In genomic region chr2:162318280-162319222, GRCh38 we compare ENCODE assay signal across 8 cellular contexts. TPM values are rescaled to one million over a fixed set of nuclear protein-coding genes. Genes with fewer than 3 reads are reported as not detected.
A peak's percentile ranks its signal among the peaks of the same experiment; 100 is the strongest.
DNase-seq lines count a peak whose midpoint lies in the region; ATAC-seq and TF ChIP-seq lines count a peak whose summit lies in the region.

Gene IFIH1, minus strand, starts transcription at chr2:162318684. Its CDS starts 377 bp downstream, at chr2:162318307.

- H3K36me3 Mint-ChIP-seq in activated CD4-positive, alpha-beta T cell treated with anti-CD3 and anti-CD28 coated beads, Interleukin-2, amount 10 ng/mL, durations not matched to agents 24 days and 14 days (ENCODE audit: low read depth), result peaks cover 17% of the 10 kb centered on the region

- peak within 1 kb of the TSS; percentile 92 to 96 for H3K9ac ChIP-seq in colonic mucosa (ENCODE audit: low read depth in 2 of 2, low read length in 2 of 2)

- peak within 1 kb of the TSS; percentile 93 for H3K27ac Mint-ChIP-seq in activated CD4-positive, alpha-beta T cell treated with anti-CD3 and anti-CD28 coated beads, Interleukin-2, amount 10 ng/mL, durations not matched to agents 24 days and 14 days

- H3K27ac ChIP-seq in colonic mucosa, result peak within 1 kb of the TSS; percentile 90

- intact Hi-C loops in activated CD4-positive, alpha-beta T cell treated with anti-CD3 and anti-CD28 coated beads, Interleukin-2, amount 10 ng/mL, durations not matched to agents 24 days and 14 days (cut with micrococcal nuclease), result loop anchor here (1.0 to 5.0 kb wide), 8 partner anchors 8 to 1010 kb away; partner anchors contain the start of genes DPP4, GCA and PSMD14
- intact Hi-C loops in colonic mucosa (cut with DNase I), result no loop called here
- intact Hi-C loops in left colon (cut with DNase I, micrococcal nuclease), result no loop called here

- DNase-seq in AG08396 (ENCODE audit: low spot score), result peak; percentile 89
- peak; percentile 69 for DNase-seq in NCI-H345 treated with DMSO at 0.1 percent for 48 hours (lab: John Stamatoyannopoulos, UW; ENCODE audit: unreplicated experiment)
- peak; percentile 95 for DNase-seq in activated CD4-positive, alpha-beta T cell treated with anti-CD3 and anti-CD28 coated beads, Interleukin-2, amount 10 ng/mL, durations not matched to agents 24 days and 14 days
- DNase-seq in colonic mucosa, result peak; percentile 92
- peak; percentile 88 to 89 for DNase-seq in left colon
- peak; percentile 80 for DNase-seq in stimulated activated CD4-positive, alpha-beta T cell treated with anti-CD3 and anti-CD28 coated beads, Interleukin-1b, Interleukin-23, amount 100 ng/mL, for 48 hours

- H3K4me3 ChIP-seq in colonic mucosa, result peak within 1 kb of the TSS; percentile 78

- ATAC-seq in GM18868 (IDR thresholded peaks at IDR 0.05; ENCODE audit: unreplicated experiment), result peak; percentile 87
- peak; percentile 69 for ATAC-seq in HG03103 (IDR thresholded peaks at IDR 0.05; ENCODE audit: low read depth, unreplicated experiment)
- peak; percentile 92 for ATAC-seq in left colon

- peaks cover 3% of the 10 kb centered on the region for H3K9me3 Mint-ChIP-seq in activated CD4-positive, alpha-beta T cell treated with anti-CD3 and anti-CD28 coated beads, Interleukin-2, amount 10 ng/mL, durations not matched to agents 24 days and 14 days

- no peaks in the 10 kb centered on the region for H3K27me3 Mint-ChIP-seq in activated CD4-positive, alpha-beta T cell treated with anti-CD3 and anti-CD28 coated beads, Interleukin-2, amount 10 ng/mL, durations not matched to agents 24 days and 14 days

- no peak for TF ChIP-seq CTCF in colonic mucosa (IDR thresholded peaks at IDR 0.05)

- H3K4me3 Mint-ChIP-seq in activated CD4-positive, alpha-beta T cell treated with anti-CD3 and anti-CD28 coated beads, Interleukin-2, amount 10 ng/mL, durations not matched to agents 24 days and 14 days, result peak within 1 kb of the TSS; percentile 87

- no peaks in the 10 kb centered on the region for H3K27me3 ChIP-seq in colonic mucosa

- no peaks in the 10 kb centered on the region for H3K4me1 ChIP-seq in colonic mucosa

- H3K36me3 ChIP-seq in colonic mucosa, result no peaks in the 10 kb centered on the region

- H3K9me3 ChIP-seq in colonic mucosa, result no peaks in the 10 kb centered on the region

- H3K4me1 Mint-ChIP-seq in activated CD4-positive, alpha-beta T cell treated with anti-CD3 and anti-CD28 coated beads, Interleukin-2, amount 10 ng/mL, durations not matched to agents 24 days and 14 days, result peaks cover 54% of the 10 kb centered on the region

RNA-seq across cellular contexts. Expression of gene IFIH1, which starts in this region (rescaled TPM):
- 22.5 and 26.3 TPM in 2 replicates for total RNA-seq in activated CD4-positive, alpha-beta T cell treated with anti-CD3 and anti-CD28 coated beads, Interleukin-2, amount 10 ng/mL, durations not matched to agents 24 days and 14 days
- total RNA-seq in colonic mucosa (10 to 100 TPM; 16.1 to 21.1 TPM), left colon (10 to 100 TPM; 19.1 to 20.0 TPM)

Comparison
In these comparisons a context has a peak if more than half of its experiments do, and no peak if none do; other contexts are left out.
1. Peak in every context shown above with its lines: DNase-seq, ATAC-seq, H3K4me3 ChIP-seq and H3K27ac ChIP-seq.